Comparison of ENCODE assay signal across 18 cellular contexts in the genomic region with DNA sequence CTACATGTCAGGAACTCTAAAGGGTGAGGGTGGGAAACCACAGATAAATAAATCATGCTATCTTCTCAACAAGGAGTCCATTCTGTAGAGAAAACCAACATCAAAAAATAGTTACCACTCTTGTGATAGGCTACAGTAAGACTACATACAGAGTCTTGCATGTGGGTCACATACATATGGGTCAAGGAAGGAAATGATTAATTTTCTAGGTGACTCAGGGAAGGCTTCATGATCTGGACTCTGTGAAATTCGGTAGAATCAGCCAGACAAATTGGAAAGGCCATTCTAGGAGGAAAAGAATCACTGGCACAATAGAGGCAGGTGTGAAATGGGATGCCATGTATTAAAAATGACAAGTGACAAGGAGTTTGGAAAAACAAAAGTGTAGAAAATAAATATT.
A peak's percentile ranks its signal among the peaks of the same experiment; 100 is the strongest.
DNase-seq lines count a peak whose midpoint lies in the region; ATAC-seq, FAIRE-seq and TF ChIP-seq lines count a peak whose summit lies in the region.
"Had no signal": no experiment of that assay in that cellular context is flagged by ENCODE, and none has a peak within 500 bp of the region (broad histone marks: within the 10 kb centered on the region; RNA-seq: fewer than 3 reads in every experiment).

No MANE protein-coding gene starts in this region.

- no peaks in the 10 kb centered on the region for H3K36me3 Mint-ChIP-seq in activated CD4-positive, alpha-beta memory T cell treated with anti-CD3 and anti-CD28 coated beads, Interleukin-2, amount 10 ng/mL, durations not matched to agents 7 days and 5 days (ENCODE audit: low read depth)

- H3K27ac Mint-ChIP-seq in activated CD4-positive, alpha-beta memory T cell treated with anti-CD3 and anti-CD28 coated beads, Interleukin-2, amount 10 ng/mL, durations not matched to agents 7 days and 5 days = no peak overlapping the region
- H3K27ac Mint-ChIP-seq: CD4-positive, alpha-beta T cell had no signal

- no peak for TF ChIP-seq CTCF in PC-3 (conservative IDR thresholded peaks at IDR 0.05; ENCODE audit: low read depth, low read length)

- peak; percentile 33 for DNase-seq in GM23248
- DNase-seq in HCEC 1CT = peak; percentile 69
- peak; percentile 13 for DNase-seq in PC-3
- peak; percentile 43 for DNase-seq in iris pigment epithelial cell (ENCODE audit: low read depth)
- DNase-seq in GM19239 (ENCODE audit: insufficient read length, low spot score) = no peak
- DNase-seq in activated CD4-positive, alpha-beta memory T cell treated with anti-CD3 and anti-CD28 coated beads, Interleukin-2, amount 10 ng/mL, durations not matched to agents 7 days and 5 days = no peak
- DNase-seq in A172 (ENCODE audit: low spot score) = no peak
- DNase-seq: ACHN; Caco-2; CD4-positive, alpha-beta T cell; GDM1; KG1 had no signal

- H3K27me3 ChIP-seq in GM23248 (replicated peaks; ENCODE audit: insufficient read depth) (no peaks in the 10 kb centered on the region), PC-3 (ENCODE audit: low read length) (no peaks in the 10 kb centered on the region)

- WGBS in GM23248 (ENCODE audit: low coverage in 1 of 2, low lambda C conversion rate in 2 of 2, missing lambda C conversion rate in 2 of 2), 2 experiments = 52 to 57% methylated on average over 1 of the region's 1 CpG

- H3K9me2 ChIP-seq in GM23248 (ENCODE audit: insufficient read depth) (peaks cover 5% of the 10 kb centered on the region; the same call in 1 of the 2 replicates), PC-3 (replicated peaks; ENCODE audit: low read length) (no peaks in the 10 kb centered on the region)

- no peak overlapping the region for H3K4me3 Mint-ChIP-seq in activated CD4-positive, alpha-beta memory T cell treated with anti-CD3 and anti-CD28 coated beads, Interleukin-2, amount 10 ng/mL, durations not matched to agents 7 days and 5 days
- H3K4me3 Mint-ChIP-seq: CD4-positive, alpha-beta T cell had no signal

- intact Hi-C loops in PC-3 (cut with micrococcal nuclease) = no loop called here

- peaks cover 3% of the 10 kb centered on the region for H3K9me3 Mint-ChIP-seq in activated CD4-positive, alpha-beta memory T cell treated with anti-CD3 and anti-CD28 coated beads, Interleukin-2, amount 10 ng/mL, durations not matched to agents 7 days and 5 days

- no peaks in the 10 kb centered on the region for H3K36me3 ChIP-seq in GM23248 (ENCODE audit: low read depth)
- no peaks in the 10 kb centered on the region for H3K36me3 ChIP-seq in PC-3 (ENCODE audit: low read depth, low read length)

- H3K27ac ChIP-seq in GM23248 (no peak overlapping the region), PC-3 (ENCODE audit: low read length) (no peak overlapping the region)
- H3K27ac ChIP-seq: C4-2B had no signal

- H3K9me3 ChIP-seq in GM23248 (ENCODE audit: low read depth) = no peaks in the 10 kb centered on the region
- no peaks in the 10 kb centered on the region for H3K9me3 ChIP-seq in PC-3 (ENCODE audit: low read length)
- H3K9me3 ChIP-seq: Caco-2 had no signal

- H3K9ac ChIP-seq in GM23248 (no peak overlapping the region), PC-3 (ENCODE audit: low read length) (no peak overlapping the region)

- CTCF ChIA-PET in PC-3 (lab: Charles Lee) = no interaction called here
- CTCF ChIA-PET in activated CD4-positive, alpha-beta memory T cell treated with anti-CD3 and anti-CD28 coated beads, Interleukin-2, amount 10 ng/mL, durations not matched to agents 7 days and 5 days (lab: Charles Lee) = no interaction called here

- POLR2A ChIA-PET in PC-3 (lab: Charles Lee; ENCODE audit: unreplicated experiment) = no interaction called here
- POLR2A ChIA-PET in activated CD4-positive, alpha-beta memory T cell treated with anti-CD3 and anti-CD28 coated beads, Interleukin-2, amount 10 ng/mL, durations not matched to agents 7 days and 5 days (lab: Charles Lee) = no interaction called here

- H3K4me1 ChIP-seq in GM23248 (ENCODE audit: insufficient read depth) (no peaks in the 10 kb centered on the region), PC-3 (ENCODE audit: insufficient read depth, low read length) (no peaks in the 10 kb centered on the region)
- H3K4me1 ChIP-seq: Caco-2 had no signal

- H2AFZ ChIP-seq in GM23248 (no peak overlapping the region), PC-3 (ENCODE audit: low read length) (no peak overlapping the region)

- H4K20me1 ChIP-seq in GM23248 (ENCODE audit: insufficient read depth) (no peaks in the 10 kb centered on the region; the same call in 1 of the 2 replicates), PC-3 (ENCODE audit: low read length) (no peaks in the 10 kb centered on the region)

- H3K4me3 ChIP-seq in GM23248 (no peak overlapping the region), PC-3 (ENCODE audit: low read length) (no peak overlapping the region)

- FAIRE-seq in GM19239 (lab: Jason Lieb, UNC) = no peak
- FAIRE-seq: A204.1, D721Med, GM12892, GM18507, HepG2 had no signal

- BruUV-seq in PC-3 (replicated peaks; lab: Mats Ljungman, UMichigan) = no TSS peak

- in situ Hi-C loops in GM23248 (cut with MboI) = no loop called here

- no peaks in the 10 kb centered on the region for H3K27me3 Mint-ChIP-seq in activated CD4-positive, alpha-beta memory T cell treated with anti-CD3 and anti-CD28 coated beads, Interleukin-2, amount 10 ng/mL, durations not matched to agents 7 days and 5 days
- H3K27me3 Mint-ChIP-seq: CD4-positive, alpha-beta T cell had no signal

- peak; percentile 31; the same call in 1 of the 2 replicates for ATAC-seq in PC-3
- ATAC-seq: HepG2 had no signal

- H3K79me2 ChIP-seq in GM23248 (ENCODE audit: insufficient read depth) (peaks cover 16% of the 10 kb centered on the region), PC-3 (ENCODE audit: low read length) (no peaks in the 10 kb centered on the region)

- H3K4me1 Mint-ChIP-seq in activated CD4-positive, alpha-beta memory T cell treated with anti-CD3 and anti-CD28 coated beads, Interleukin-2, amount 10 ng/mL, durations not matched to agents 7 days and 5 days = no peaks in the 10 kb centered on the region

- H3K4me2 ChIP-seq in GM23248 (ENCODE audit: unreplicated experiment) (no peak overlapping the region), PC-3 (ENCODE audit: low read length) (no peak overlapping the region)

- H3F3A ChIP-seq in GM23248 (ENCODE audit: insufficient read depth) = no peaks in the 10 kb centered on the region
- no peaks in the 10 kb centered on the region for H3F3A ChIP-seq in PC-3 (ENCODE audit: low read length, unreplicated experiment)

Comparison
In these comparisons a context has a peak if more than half of its experiments do, and no peak if none do; other contexts are left out.
1. DNase-seq: peak in GM23248 (single experiment), HCEC 1CT (single experiment), PC-3 (single experiment) and iris pigment epithelial cell (single experiment); none in GM19239 (single experiment), activated CD4-positive, alpha-beta memory T cell treated with anti-CD3 and anti-CD28 coated beads, Interleukin-2, amount 10 ng/mL, durations not matched to agents 7 days and 5 days (single experiment) and A172 (single experiment).